In genomic region chr3:183592820-183593219, GRCh38 we compare ENCODE assay signal across 27 cellular contexts. TPM values are rescaled to one million over a fixed set of nuclear protein-coding genes. Genes with fewer than 3 reads are reported as not detected.
DNase-seq lines count a peak whose midpoint lies in the region; ATAC-seq, FAIRE-seq and TF ChIP-seq lines count a peak whose summit lies in the region.
"Had no signal": no experiment of that assay in that cellular context is flagged by ENCODE, and none has a peak within 500 bp of the region (broad histone marks: within the 10 kb centered on the region; RNA-seq: fewer than 3 reads in every experiment).

No MANE protein-coding gene starts in this region.

- no peak overlapping the region for H3K4me3 Mint-ChIP-seq in activated naive CD4-positive, alpha-beta T cell treated with anti-CD3 and anti-CD28 coated beads, Interleukin-2, amount 10 ng/mL, durations not matched to agents 7 days and 5 days

- TF ChIP-seq EP300 in GM12878 (IDR thresholded peaks at IDR 0.05; ENCODE audit: borderline replicate concordance in 1 of 2, control insufficient read depth in 1 of 2, low read depth in 2 of 2, low read length in 2 of 2) = no peak

- peak; percentile 21 for ATAC-seq in GM12878
- ATAC-seq in HG02852 (IDR thresholded peaks at IDR 0.05; ENCODE audit: unreplicated experiment) = no peak
- ATAC-seq: HepG2 had no signal

- POLR2A ChIA-PET in GM12878 (lab: Charles Lee) = interaction anchor here (0.6 to 6.4 kb wide), 10 partner anchors 13 to 164 kb away, joined by 3 to 65 read pairs (median 17); partner anchors contain the start of genes KLHL24 and MCF2L2

- H3K79me2 ChIP-seq in MM.1S (ENCODE audit: low read length) = no peaks in the 10 kb centered on the region
- no peaks in the 10 kb centered on the region for H3K79me2 ChIP-seq in GM12878 (ENCODE audit: control insufficient read depth, insufficient read depth, low read length)

- H3K4me3 ChIP-seq in MM.1S (ENCODE audit: low read length) (no peak overlapping the region), GM12878 (no peak overlapping the region)
- H3K4me3 ChIP-seq: Peyer's patch had no signal

- H3K4me2 ChIP-seq in MM.1S (ENCODE audit: low read depth, low read length) (peak overlapping the region; percentile 70; the same call in 1 of the 2 replicates), GM12878 (ENCODE audit: control insufficient read depth, insufficient read depth) (no peak overlapping the region)
- H3K4me2 ChIP-seq: SK-N-SH had no signal

- peaks cover 5% of the 10 kb centered on the region; the same call in 1 of the 2 replicates for H3F3A ChIP-seq in MM.1S (ENCODE audit: insufficient read depth, low read length)

- no peaks in the 10 kb centered on the region for H3K9me3 ChIP-seq in MM.1S (replicated peaks; ENCODE audit: insufficient read depth, low read length)
- no peaks in the 10 kb centered on the region; the same call in 2 of the 3 replicates for H3K9me3 ChIP-seq in GM12878 (replicated peaks; ENCODE audit: control insufficient read depth, insufficient read depth, low read length)
- H3K9me3 ChIP-seq: Peyer's patch had no signal

- no peaks in the 10 kb centered on the region for H3K9me2 ChIP-seq in MM.1S (replicated peaks; ENCODE audit: insufficient read depth, low read length)
- H3K9me2 ChIP-seq: SK-N-SH had no signal

- intact Hi-C loops in GM12878 (cut with micrococcal nuclease; ENCODE audit: unreplicated experiment) = loop anchor here (1.0 to 5.0 kb wide), 6 partner anchors 38 to 124 kb away; partner anchors contain the start of genes KLHL24, KLHL6 and YEATS2

- in situ Hi-C loops in GM12878 (cut with MboI) = no loop called here

- FAIRE-seq in GM12878 (lab: Jason Lieb, UNC) = no peak
- FAIRE-seq: GM12892, HepG2 had no signal

- peak overlapping the region; percentile 64 for H3K27ac Mint-ChIP-seq in activated naive CD4-positive, alpha-beta T cell treated with anti-CD3 and anti-CD28 coated beads, Interleukin-2, amount 10 ng/mL, durations not matched to agents 7 days and 5 days

- H3K27me3 ChIP-seq in MM.1S (replicated peaks; ENCODE audit: insufficient read depth, low read length) (no peaks in the 10 kb centered on the region), GM12878 (replicated peaks in 1 of 2; ENCODE audit: control insufficient read depth in 2 of 2, insufficient read depth in 2 of 2, low read length in 1 of 2) (peaks cover 0 to 16% of the 10 kb centered on the region in 2 experiments; a peak in 1 of 4 replicates)
- H3K27me3 ChIP-seq: Peyer's patch had no signal

- H3K36me3 ChIP-seq in MM.1S (replicated peaks; ENCODE audit: insufficient read depth, low read length) (no peaks in the 10 kb centered on the region), GM12878 (ENCODE audit: control insufficient read depth in 2 of 2, insufficient read depth in 2 of 2, low read length in 1 of 2) (no peaks in the 10 kb centered on the region)
- H3K36me3 ChIP-seq: Peyer's patch had no signal

- no peak overlapping the region for H3K27ac ChIP-seq in MM.1S (ENCODE audit: low read length)
- no peak overlapping the region for H3K27ac ChIP-seq in GM12878 (ENCODE audit: control insufficient read depth, insufficient read depth)
- H3K27ac ChIP-seq: Peyer's patch had no signal

- BruUV-seq in GM12878 (replicated peaks; lab: Mats Ljungman, UMichigan) = no TSS peak

- peaks cover 6% of the 10 kb centered on the region for H3K36me3 Mint-ChIP-seq in activated naive CD4-positive, alpha-beta T cell treated with anti-CD3 and anti-CD28 coated beads, Interleukin-2, amount 10 ng/mL, durations not matched to agents 7 days and 5 days

- CTCF ChIA-PET in activated naive CD4-positive, alpha-beta T cell treated with anti-CD3 and anti-CD28 coated beads, Interleukin-2, amount 10 ng/mL, durations not matched to agents 7 days and 5 days (lab: Charles Lee) = interaction anchor here (0.7 to 1.5 kb wide), 4 partner anchors 14 to 122 kb away, joined by 3 to 5 read pairs (median 4); no protein-coding TSS in a partner anchor
- CTCF ChIA-PET in GM12878 (lab: Yijun Ruan, JAX) = interaction anchor here (0.9 to 6.3 kb wide), 24 partner anchors 12 to 123 kb away, joined by 3 to 115 read pairs (median 7); partner anchors contain the start of genes KLHL24, KLHL6 and YEATS2

- H3K9me3 Mint-ChIP-seq in activated naive CD4-positive, alpha-beta T cell treated with anti-CD3 and anti-CD28 coated beads, Interleukin-2, amount 10 ng/mL, durations not matched to agents 7 days and 5 days = peaks cover 8% of the 10 kb centered on the region

- no peaks in the 10 kb centered on the region for H4K20me1 ChIP-seq in MM.1S (ENCODE audit: insufficient read depth, low read length)
- no peaks in the 10 kb centered on the region for H4K20me1 ChIP-seq in GM12878 (ENCODE audit: control insufficient read depth, insufficient read depth)

- TF ChIP-seq CTCF in MM.1S (IDR thresholded peaks at IDR 0.05; ENCODE audit: low read length) (no peak), GM12878 (IDR thresholded peaks at IDR 0.05 in 2 of 3, conservative IDR thresholded peaks at IDR 0.05 in 1 of 3; ENCODE audit: control insufficient read depth in 2 of 3, extremely low read depth in 1 of 3, insufficient read depth in 1 of 3, low read depth in 3 of 3, low read length in 3 of 3) (no peak)

- SMC1A ChIA-PET in GM12878 (lab: Charles Lee; ENCODE audit: uncharacterized antibody, unreplicated experiment) = interaction anchor here (0.7 to 11.4 kb wide), 27 partner anchors 13 to 174 kb away, joined by 3 to 225 read pairs (median 8); partner anchors contain the start of gene KLHL24

- TF ChIP-seq POLR2A in GM12878 (IDR thresholded peaks at IDR 0.05; ENCODE audit: low read depth, low read length) = no peak

- no peak overlapping the region for H3K9ac ChIP-seq in MM.1S (ENCODE audit: low read length)
- H3K9ac ChIP-seq in GM12878 (ENCODE audit: control insufficient read depth, insufficient read depth, low read length) = no peak overlapping the region
- H3K9ac ChIP-seq: SK-N-SH had no signal

- no peak for DNase-seq in activated naive CD4-positive, alpha-beta T cell treated with anti-CD3 and anti-CD28 coated beads, Interleukin-2, amount 10 ng/mL, durations not matched to agents 7 days and 5 days
- DNase-seq in activated naive CD4-positive, alpha-beta T cell (lab: John Stamatoyannopoulos, UW) = no peak
- DNase-seq in MM.1S = no peak
- no peak for DNase-seq in GM12878 (ENCODE audit: low read depth, low spot score)
- DNase-seq in inferior parietal cortex (ENCODE audit: extremely low spot score) = no peak
- no peak for DNase-seq in NOMO-1 treated with DMSO at 0.1 percent for 48 hours (lab: John Stamatoyannopoulos, UW; ENCODE audit: unreplicated experiment)
- DNase-seq: C1 segment of cervical spinal cord, DMS 273 treated with DMSO at 0.1 percent for 48 hours, DMS79, GF-D8, NCI-H1105 treated with DMSO at 0.1 percent for 48 hours, NCI-H146, NCI-H1930, NCI-H2107, NCI-H524, NCI-H774, Peyer's patch, SK-N-SH had no signal

- WGBS in GM12878 (ENCODE audit: insufficient coverage, insufficient replicate concordance, low lambda C conversion rate, missing lambda C conversion rate) = 40% methylated on average over 7 of the region's 7 CpGs

- TF ChIP-seq RAD21 in GM12878 (IDR thresholded peaks at IDR 0.05; ENCODE audit: insufficient read depth, low read depth, low read length) = no peak

- peaks cover 35% of the 10 kb centered on the region for H3K4me1 Mint-ChIP-seq in activated naive CD4-positive, alpha-beta T cell treated with anti-CD3 and anti-CD28 coated beads, Interleukin-2, amount 10 ng/mL, durations not matched to agents 7 days and 5 days

- RAD21 ChIA-PET in GM12878 (lab: Charles Lee; ENCODE audit: unreplicated experiment) = interaction anchor here (0.9 to 6.8 kb wide), 18 partner anchors 14 to 174 kb away, joined by 3 to 139 read pairs (median 10); partner anchors contain the start of genes KLHL24 and YEATS2

- H2AFZ ChIP-seq in MM.1S (ENCODE audit: low read length) = no peak overlapping the region
- H2AFZ ChIP-seq in GM12878 (ENCODE audit: control insufficient read depth, low read depth, low read length) = no peak overlapping the region

- peaks cover 8% of the 10 kb centered on the region for H3K27me3 Mint-ChIP-seq in activated naive CD4-positive, alpha-beta T cell treated with anti-CD3 and anti-CD28 coated beads, Interleukin-2, amount 10 ng/mL, durations not matched to agents 7 days and 5 days
- H3K27me3 Mint-ChIP-seq: CD8-positive, alpha-beta memory T cell had no signal

- H3K4me1 ChIP-seq in MM.1S (ENCODE audit: low read length) = peaks cover 14% of the 10 kb centered on the region
- H3K4me1 ChIP-seq in GM12878 (ENCODE audit: control insufficient read depth, insufficient read depth, low read length) = peaks cover 22% of the 10 kb centered on the region

RNA-seq across cellular contexts. Expression of gene KLHL6, which starts 37.3 kb away (rescaled TPM):
- total RNA-seq in GM12878 (2013; cell fraction: nucleolus; rRNA removed) = 551 and 574 TPM in 2 replicates
- total RNA-seq in GM12878 (2014; rRNA removed) = 23.6 and 27.5 TPM in 2 replicates
- 26.8 and 28.0 TPM in 2 replicates for total RNA-seq in GM12878 (2014; rRNA removed; fragmentation: Illumina TruSeq; extraction: Trizol)
- 28.7 and 29.7 TPM in 2 replicates for total RNA-seq in GM12878 (2021)
- 7.9 TPM for polyA plus RNA-seq in GM12878 (2011; ENCODE audit: low read depth)
- polyA plus RNA-seq in GM12878 (2011; rRNA removed) = 91.8 and 99.8 TPM in 2 replicates
- 60.5 and 63.5 TPM in 2 replicates for polyA plus RNA-seq in GM12878 (2011; cell fraction: cytosol; rRNA removed)
- polyA plus RNA-seq in GM12878 (2011; cell fraction: nucleus; rRNA removed) = 139 and 178 TPM in 2 replicates
- 12.3 and 19.6 TPM in 2 replicates for polyA plus RNA-seq in GM12878 (2012)
- polyA plus RNA-seq in GM12878 (2014; fragmentation: Illumina TruSeq; extraction: Trizol) = 26.5 and 30.0 TPM in 2 replicates
- 1 to 10 TPM; 4.0 to 4.2 TPM for polyA plus RNA-seq in GM12878 (2014; fragmentation: Nextera tagmentation; extraction: Ambion mirVana)
- 23.0 and 25.2 TPM in 2 replicates for polyA plus RNA-seq in GM12878 (2014; rRNA removed)
- polyA plus RNA-seq in GM12878 (2016; fragmentation: Nextera tagmentation; extraction: Ambion mirVana) = 10 to 100 TPM; 16.5 to 19.9 TPM
- 104 and 116 TPM in 2 replicates for polyA minus RNA-seq in GM12878 (2011; rRNA and poly(A)+ RNA removed)
- 29.4 and 31.6 TPM in 2 replicates for polyA minus RNA-seq in GM12878 (2011; cell fraction: cytosol; rRNA and poly(A)+ RNA removed)
- 52.3 and 65.3 TPM in 2 replicates for polyA minus RNA-seq in GM12878 (2011; cell fraction: nucleus; rRNA and poly(A)+ RNA removed)
- total RNA-seq: A673, H4, HepG2, HT1080, LHCN-M2, MCF 10A had no signal
- polyA plus RNA-seq: HepG2, SK-N-SH had no signal

RNA-seq across cellular contexts. Expression of gene KLHL24, which starts 42.6 kb away (rescaled TPM):
- 90.1 and 94.9 TPM in 2 replicates for total RNA-seq in GM12878 (2013; cell fraction: nucleolus; rRNA removed)
- 6.1 and 7.5 TPM in 2 replicates for total RNA-seq in GM12878 (2014; rRNA removed)
- total RNA-seq in GM12878 (2014; rRNA removed; fragmentation: Illumina TruSeq; extraction: Trizol) = 5.8 and 6.8 TPM in 2 replicates
- 5.8 and 6.7 TPM in 2 replicates for total RNA-seq in GM12878 (2021)
- polyA plus RNA-seq in GM12878 (2011; ENCODE audit: low read depth) = 5.3 TPM
- 24.3 and 39.5 TPM in 2 replicates for polyA plus RNA-seq in GM12878 (2011; rRNA removed)
- polyA plus RNA-seq in GM12878 (2011; cell fraction: cytosol; rRNA removed) = 10.9 and 24.7 TPM in 2 replicates
- polyA plus RNA-seq in GM12878 (2011; cell fraction: nucleus; rRNA removed) = 12.0 and 12.9 TPM in 2 replicates
- 7.6 and 10.2 TPM in 2 replicates for polyA plus RNA-seq in GM12878 (2012)
- 4.2 and 4.5 TPM in 2 replicates for polyA plus RNA-seq in GM12878 (2014; fragmentation: Illumina TruSeq; extraction: Trizol)
- 1 to 10 TPM in 1 of 2 experiments, under 1 TPM in 1; 0.91 to 1.6 TPM for polyA plus RNA-seq in GM12878 (2014; fragmentation: Nextera tagmentation; extraction: Ambion mirVana)
- polyA plus RNA-seq in GM12878 (2014; rRNA removed) = 3.2 and 4.0 TPM in 2 replicates
- 1 to 10 TPM; 4.5 to 6.3 TPM for polyA plus RNA-seq in GM12878 (2016; fragmentation: Nextera tagmentation; extraction: Ambion mirVana)
- 57.8 and 71.9 TPM in 2 replicates for polyA minus RNA-seq in GM12878 (2011; rRNA and poly(A)+ RNA removed)
- 17.2 and 20.0 TPM in 2 replicates for polyA minus RNA-seq in GM12878 (2011; cell fraction: cytosol; rRNA and poly(A)+ RNA removed)
- polyA minus RNA-seq in GM12878 (2011; cell fraction: nucleus; rRNA and poly(A)+ RNA removed) = 14.6 and 17.7 TPM in 2 replicates
